Comparison of ENCODE assay signal across 2 cellular contexts in the genomic region with DNA sequence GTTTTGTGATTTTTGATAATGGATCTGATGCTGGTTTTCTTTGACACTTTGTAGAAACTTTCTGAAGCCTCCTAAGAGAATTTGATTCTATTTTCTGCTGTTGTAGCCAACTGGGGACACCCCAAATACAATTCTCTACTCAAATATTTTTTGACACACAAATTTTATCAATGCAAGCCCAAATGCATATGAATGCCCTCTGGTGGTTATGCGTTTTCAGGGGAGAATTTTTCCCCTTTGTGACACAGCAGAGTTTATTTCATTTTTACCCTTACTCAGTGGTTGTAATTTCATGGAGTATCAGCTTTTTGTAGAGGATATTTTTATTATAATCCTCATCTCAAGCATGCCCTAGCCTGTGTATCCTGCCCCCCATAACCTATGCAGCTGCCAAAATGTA.
TF ChIP-seq lines count a peak whose summit lies in the region.

No MANE protein-coding gene starts in this region.

TF ChIP-seq in Ishikawa, 13 proteins besides CTCF, POLR2A, EP300 and RAD21 (continued from another document):
- TF ChIP-seq FOXM1 (IDR thresholded peaks at IDR 0.05; ENCODE audit: borderline replicate concordance, low read depth) (no peak), NFIC (IDR thresholded peaks at IDR 0.05) (no peak), CEBPB (IDR thresholded peaks at IDR 0.05) (no peak), CREB1 (IDR thresholded peaks at IDR 0.05; ENCODE audit: low read depth) (no peak), REST (IDR thresholded peaks at IDR 0.05; ENCODE audit: low read depth) (no peak), TCF12 (IDR thresholded peaks at IDR 0.05; ENCODE audit: low read depth) (no peak), EGR1 (IDR thresholded peaks at IDR 0.05) (no peak), TEAD4 (IDR thresholded peaks at IDR 0.05) (no peak), YY1 (IDR thresholded peaks at IDR 0.05; ENCODE audit: low read depth) (no peak)
- TF ChIP-seq, protein P1, sequence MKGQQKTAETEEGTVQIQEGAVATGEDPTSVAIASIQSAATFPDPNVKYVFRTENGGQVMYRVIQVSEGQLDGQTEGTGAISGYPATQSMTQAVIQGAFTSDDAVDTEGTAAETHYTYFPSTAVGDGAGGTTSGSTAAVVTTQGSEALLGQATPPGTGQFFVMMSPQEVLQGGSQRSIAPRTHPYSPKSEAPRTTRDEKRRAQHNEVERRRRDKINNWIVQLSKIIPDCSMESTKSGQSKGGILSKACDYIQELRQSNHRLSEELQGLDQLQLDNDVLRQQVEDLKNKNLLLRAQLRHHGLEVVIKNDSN (IDR thresholded peaks at IDR 0.05), result no peak

TF ChIP-seq in HepG2, 621 proteins besides CTCF, POLR2A, EP300 and RAD21 (continued from another document):
- TF ChIP-seq HNF1A (IDR thresholded peaks at IDR 0.05; ENCODE audit: low read depth) (no peak), HNF1A (CRISPR knock-in tag; IDR thresholded peaks at IDR 0.05; ENCODE audit: borderline replicate concordance) (no peak)
TF ChIP-seq in HepG2: peak in this region for 2.
